In genomic region chr2:174053285-174053684, GRCh38 we compare ENCODE assay signal across 20 cellular contexts.
DNase-seq lines count a peak whose midpoint lies in the region; ATAC-seq and TF ChIP-seq lines count a peak whose summit lies in the region.
"Had no signal": no experiment of that assay in that cellular context is flagged by ENCODE, and none has a peak within 500 bp of the region (broad histone marks: within the 10 kb centered on the region; RNA-seq: fewer than 3 reads in every experiment).

No MANE protein-coding gene starts in this region.

- H3K36me3 Mint-ChIP-seq in endothelial cell (ENCODE audit: low read depth, unreplicated experiment) = peaks cover 4% of the 10 kb centered on the region
- H3K36me3 Mint-ChIP-seq: CD4-positive, alpha-beta memory T cell had no signal

- H3K4me1 ChIP-seq in mesodermal cell (ENCODE audit: control insufficient read depth, insufficient read depth, low read length, poor library complexity, severe bottlenecking) = peaks cover 33% of the 10 kb centered on the region
- H3K4me1 ChIP-seq: body of pancreas had no signal

- H3K4me3 Mint-ChIP-seq in stimulated activated naive CD8-positive, alpha-beta T cell treated with anti-CD3 and anti-CD28 coated beads, Interleukin-15, amount 100 ng/mL, for 72 hours = no peak overlapping the region
- peak overlapping the region; percentile 80 for H3K4me3 Mint-ChIP-seq in endothelial cell (ENCODE audit: unreplicated experiment)
- H3K4me3 Mint-ChIP-seq: CD4-positive, alpha-beta memory T cell had no signal

- peak overlapping the region; percentile 27 for H3K4me3 ChIP-seq in mesodermal cell (ENCODE audit: extremely low read depth, insufficient read depth, low read length, poor library complexity, severe bottlenecking)
- H3K4me3 ChIP-seq: body of pancreas had no signal

- peak overlapping the region; percentile 93 for H3K27ac ChIP-seq in mesodermal cell (ENCODE audit: low read depth, low read length, severe bottlenecking)
- H3K27ac ChIP-seq: body of pancreas had no signal

- H3K36me3 ChIP-seq in mesodermal cell (ENCODE audit: control insufficient read depth, insufficient read depth, low read length) = no peaks in the 10 kb centered on the region
- H3K36me3 ChIP-seq: esophagus muscularis mucosa had no signal

- H3K27ac Mint-ChIP-seq in stimulated activated naive CD8-positive, alpha-beta T cell treated with anti-CD3 and anti-CD28 coated beads, Interleukin-15, amount 100 ng/mL, for 72 hours = peak overlapping the region; percentile 16 to 82
- H3K27ac Mint-ChIP-seq in endothelial cell (ENCODE audit: unreplicated experiment) = peak overlapping the region; percentile 91
- H3K27ac Mint-ChIP-seq: CD4-positive, alpha-beta memory T cell had no signal

- H3K9me3 Mint-ChIP-seq in stimulated activated naive CD8-positive, alpha-beta T cell treated with anti-CD3 and anti-CD28 coated beads, Interleukin-15, amount 100 ng/mL, for 72 hours = peaks cover 3 to 5% of the 10 kb centered on the region in 2 donors
- H3K9me3 Mint-ChIP-seq in endothelial cell (ENCODE audit: unreplicated experiment) = no peaks in the 10 kb centered on the region

- no peak for TF ChIP-seq CTCF in endothelial cell (IDR thresholded peaks at IDR 0.05; ENCODE audit: unreplicated experiment)

- no peak for DNase-seq in stimulated activated naive CD8-positive, alpha-beta T cell treated with anti-CD3 and anti-CD28 coated beads, Interleukin-15, amount 100 ng/mL, for 72 hours
- no peak for DNase-seq in stimulated activated naive CD8-positive, alpha-beta T cell treated with anti-CD3 and anti-CD28 coated beads, Interleukin-15, Interleukin-2, amounts not matched to agents 100 U/mL and 50 U/mL, for 24 hours
- DNase-seq in endothelial cell (ENCODE audit: low spot score) (no peak), T-helper 9 cell (no peak), medulla oblongata (ENCODE audit: extremely low spot score) (no peak), DMS153 (lab: John Stamatoyannopoulos, UW) (no peak)
- no peak for DNase-seq in activated CD4-positive, alpha-beta T cell treated with anti-CD3 and anti-CD28 coated beads, Interleukin-2, amount 50 U/mL, for 48 hours
- DNase-seq: activated CD4-positive, alpha-beta T cell treated with anti-CD3 and anti-CD28 coated beads for 4 hours; activated CD8-positive, alpha-beta memory T cell treated with anti-CD3 and anti-CD28 coated beads, Interleukin-2, amount 50 U/mL, for 4 hours; activated naive CD4-positive, alpha-beta T cell treated with Interleukin-2 at 50 U/mL for 16 hours; body of pancreas; CD4-positive, alpha-beta memory T cell; left colon; NCI-H1436 treated with DMSO at 0.1 percent for 48 hours; NCI-H226; posterior cingulate gyrus; stimulated activated naive CD4-positive, alpha-beta T cell; T-helper 2 cell had no signal

- no peaks in the 10 kb centered on the region for H3K4me1 Mint-ChIP-seq in stimulated activated naive CD8-positive, alpha-beta T cell treated with anti-CD3 and anti-CD28 coated beads, Interleukin-15, amount 100 ng/mL, for 72 hours
- H3K4me1 Mint-ChIP-seq in endothelial cell (ENCODE audit: unreplicated experiment) = peaks cover 36% of the 10 kb centered on the region
- H3K4me1 Mint-ChIP-seq: CD4-positive, alpha-beta memory T cell had no signal

- H3K27me3 Mint-ChIP-seq in stimulated activated naive CD8-positive, alpha-beta T cell treated with anti-CD3 and anti-CD28 coated beads, Interleukin-15, amount 100 ng/mL, for 72 hours = peaks cover 18% of the 10 kb centered on the region
- peaks cover 5% of the 10 kb centered on the region for H3K27me3 Mint-ChIP-seq in endothelial cell (ENCODE audit: unreplicated experiment)

- H3K9me3 ChIP-seq in mesodermal cell (ENCODE audit: control insufficient read depth, low read length) = peaks cover 5% of the 10 kb centered on the region
- H3K9me3 ChIP-seq: body of pancreas, esophagus muscularis mucosa had no signal

- no peak for ATAC-seq in stimulated activated naive CD8-positive, alpha-beta T cell treated with anti-CD3 and anti-CD28 coated beads, Interleukin-15, amount 100 ng/mL, for 72 hours
- no peak for ATAC-seq in stimulated activated naive CD8-positive, alpha-beta T cell treated with anti-CD3 and anti-CD28 coated beads, Interleukin-15, Interleukin-2, amounts not matched to agents 100 U/mL and 50 U/mL, for 24 hours
- ATAC-seq: body of pancreas, left colon had no signal

- WGBS in mesodermal cell (ENCODE audit: insufficient coverage in 2 of 2), 2 experiments = 46 to 57% methylated on average over 1 to 6 of the region's 8 CpGs
